Comparison of ENCODE assay signal across 8 cellular contexts in genomic region chr15:59174846-59175831, GRCh38. TPM values are rescaled to one million over a fixed set of nuclear protein-coding genes. Genes with fewer than 3 reads are reported as not detected.
DNase-seq lines count a peak whose midpoint lies in the region; TF ChIP-seq lines count a peak whose summit lies in the region.

No MANE protein-coding gene starts in this region.

- no peaks in the 10 kb centered on the region for H4K20me1 ChIP-seq in PC-9 (ENCODE audit: insufficient read depth)

- no TSS peak for BruUV-seq in PC-9 (replicated peaks; lab: Mats Ljungman, UMichigan)

- H3K36me3 ChIP-seq in PC-9 (ENCODE audit: low read depth) (peaks cover 8% of the 10 kb centered on the region), adipocyte (ENCODE audit: control insufficient read depth, insufficient read depth, low read length, severe bottlenecking) (peaks cover 41% of the 10 kb centered on the region), left ventricle myocardium inferior (peaks cover 47% of the 10 kb centered on the region)

- H3K9me2 ChIP-seq in PC-9 (ENCODE audit: insufficient read depth): no peaks in the 10 kb centered on the region

- H3K27ac ChIP-seq in PC-9 (peak overlapping the region; percentile 70), left ventricle myocardium inferior (replicated peaks) (peak overlapping the region; percentile 12)

- H2AFZ ChIP-seq in PC-9: no peak overlapping the region

- intact Hi-C loops in PC-9 (cut with micrococcal nuclease; ENCODE audit: unreplicated experiment): loop anchor here (1.0 to 5.0 kb wide), 2 partner anchors 102 to 318 kb away; no protein-coding TSS in a partner anchor
- intact Hi-C loops in left ventricle myocardium inferior (cut with micrococcal nuclease): no loop called here

- POLR2A ChIA-PET in PC-9 (lab: Charles Lee; ENCODE audit: unreplicated experiment): no interaction called here

- H3K9ac ChIP-seq in adipocyte (ENCODE audit: low read length): peak overlapping the region; percentile 67

- H3K4me3 ChIP-seq in PC-9 (no peak overlapping the region), adipocyte (ENCODE audit: low read length) (peak overlapping the region; percentile 23), left ventricle myocardium inferior (no peak overlapping the region), retinal pigment epithelial cell (ENCODE audit: low read length) (no peak overlapping the region)

- H3K27me3 ChIP-seq in PC-9 (ENCODE audit: insufficient read depth, low read depth) (no peaks in the 10 kb centered on the region), adipocyte (replicated peaks; ENCODE audit: control insufficient read depth, insufficient read depth, low read length) (no peaks in the 10 kb centered on the region), left ventricle myocardium inferior (ENCODE audit: low read depth) (no peaks in the 10 kb centered on the region)

- no peaks in the 10 kb centered on the region for H3K79me2 ChIP-seq in PC-9 (ENCODE audit: low read depth)

- no peaks in the 10 kb centered on the region for H3K9me3 ChIP-seq in PC-9 (ENCODE audit: insufficient read depth, low read depth)
- no peaks in the 10 kb centered on the region for H3K9me3 ChIP-seq in adipocyte (ENCODE audit: control insufficient read depth, low read length)
- no peaks in the 10 kb centered on the region for H3K9me3 ChIP-seq in left ventricle myocardium inferior (replicated peaks)

- DNase-seq in NCI-H2107 treated with DMSO at 0.1 percent for 48 hours (lab: John Stamatoyannopoulos, UW; ENCODE audit: unreplicated experiment) (peak; percentile 63), NCI-H2107 (lab: John Stamatoyannopoulos, UW) (no peak), HS-5 (ENCODE audit: low read depth) (peak; percentile 49), PC-9 (peak; percentile 24 to 40), adipocyte (ENCODE audit: low read depth) (peak; percentile 89), left ventricle myocardium inferior (peak; percentile 35), retinal pigment epithelial cell (ENCODE audit: low read depth) (peak; percentile 50), NCI-H1930 (lab: John Stamatoyannopoulos, UW) (no peak)

- H3K4me1 ChIP-seq in PC-9 (replicated peaks; ENCODE audit: insufficient read depth) (peaks cover 20% of the 10 kb centered on the region), adipocyte (ENCODE audit: control insufficient read depth, insufficient read depth, low read length) (peaks cover 41% of the 10 kb centered on the region), left ventricle myocardium inferior (peaks cover 19% of the 10 kb centered on the region)

- H3F3A ChIP-seq in PC-9 (ENCODE audit: insufficient read depth, low read depth): peaks cover 50% of the 10 kb centered on the region

- CTCF ChIA-PET in PC-9 (lab: Charles Lee): interaction anchor here (0.5 to 0.7 kb wide), 2 partner anchors 26 to 81 kb away, joined by 4 read pairs; no protein-coding TSS in a partner anchor

- H3K4me2 ChIP-seq in PC-9: no peak overlapping the region

- TF ChIP-seq CTCF in PC-9 (conservative IDR thresholded peaks at IDR 0.05): peak; percentile 55
- TF ChIP-seq CTCF in left ventricle myocardium inferior (IDR thresholded peaks at IDR 0.05; ENCODE audit: borderline replicate concordance): peak; percentile 72
- peak; percentile 73 for TF ChIP-seq CTCF in retinal pigment epithelial cell (conservative IDR thresholded peaks at IDR 0.05; ENCODE audit: low read depth, low read length)

RNA-seq across cellular contexts. Expression of gene LDHAL6B, which starts 31.5 kb away (rescaled TPM):
- total RNA-seq in PC-9 (2021): not detected in 2 replicates
- total RNA-seq in left ventricle myocardium inferior: not detected

Comparison
In these comparisons a context has a peak if more than half of its experiments do, and no peak if none do; other contexts are left out.
1. DNase-seq: peak in NCI-H2107 treated with DMSO at 0.1 percent for 48 hours (single experiment), HS-5 (single experiment), PC-9 (2 of 2), adipocyte (single experiment), left ventricle myocardium inferior (single experiment) and retinal pigment epithelial cell (single experiment); none in NCI-H2107 (single experiment) and NCI-H1930 (0 of 2).
2. Peak in every context shown above with its lines, with median percentiles within 50 percentile points of each other: CTCF ChIP-seq.